In the genomic region with DNA sequence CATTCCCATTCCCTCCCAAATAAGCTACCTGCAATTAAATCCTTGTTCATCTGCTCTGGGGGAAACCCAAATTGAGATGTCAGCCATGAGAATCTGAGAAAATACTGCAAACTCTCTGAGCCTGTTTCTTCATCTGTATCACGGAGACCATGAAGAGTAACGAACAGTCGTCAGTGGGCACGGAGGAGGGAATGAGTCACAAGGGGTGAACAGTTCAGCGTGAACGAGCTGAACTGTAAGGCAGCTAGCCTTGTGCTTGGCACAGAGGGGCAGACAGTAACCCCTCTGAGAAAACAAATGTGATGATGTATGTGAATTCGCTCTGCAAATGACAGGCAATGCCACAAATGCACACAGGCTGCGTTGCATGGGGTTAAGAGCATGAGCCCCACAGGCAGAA, we compare ENCODE assay signal across 11 cellular contexts.
DNase-seq lines count a peak whose midpoint lies in the region; ATAC-seq and TF ChIP-seq lines count a peak whose summit lies in the region.
"Had no signal": no experiment of that assay in that cellular context is flagged by ENCODE, and none has a peak within 500 bp of the region (broad histone marks: within the 10 kb centered on the region; RNA-seq: fewer than 3 reads in every experiment).

No MANE protein-coding gene starts in this region.

- no peak overlapping the region for H2AFZ ChIP-seq in osteoblast (ENCODE audit: low read length)

- CTCF ChIA-PET in activated naive CD4-positive, alpha-beta T cell treated with anti-CD3 and anti-CD28 coated beads, Interleukin-2, amount 10 ng/mL, durations not matched to agents 7 days and 5 days (lab: Charles Lee): interaction anchor here (0.8 kb wide), 1 partner anchor 62 kb away, joined by 3 read pairs; no protein-coding TSS in a partner anchor

- no peaks in the 10 kb centered on the region for H3K36me3 ChIP-seq in osteoblast (ENCODE audit: insufficient read depth, low read length)

- no peak overlapping the region for H3K27ac ChIP-seq in osteoblast (ENCODE audit: low read depth, low read length)

- no peaks in the 10 kb centered on the region for H3K79me2 ChIP-seq in osteoblast (ENCODE audit: insufficient read depth, low read length)

- H4K20me1 ChIP-seq in osteoblast (ENCODE audit: insufficient read depth, low read length): no peaks in the 10 kb centered on the region

- peaks cover 11% of the 10 kb centered on the region for H3K4me1 ChIP-seq in osteoblast (ENCODE audit: insufficient read depth, low read length)

- peak; percentile 52 for DNase-seq in activated naive CD4-positive, alpha-beta T cell treated with Interleukin-2 at 50 U/mL for 16 hours
- DNase-seq in activated naive CD4-positive, alpha-beta T cell treated with anti-CD3 and anti-CD28 coated beads, Interleukin-2, amount 10 ng/mL, durations not matched to agents 7 days and 5 days: no peak
- peak; percentile 53 for DNase-seq in activated naive CD8-positive, alpha-beta T cell treated with anti-CD3 and anti-CD28 coated beads, Interleukin-2, amount 50 U/mL, for 24 hours
- DNase-seq in osteoblast (ENCODE audit: insufficient read length, low spot score, missing footprints) (peak; percentile 93), stromal cell of bone marrow (ENCODE audit: low read depth) (peak; percentile 40), COLO668 (lab: John Stamatoyannopoulos, UW; ENCODE audit: unreplicated experiment) (no peak), posterior vena cava (ENCODE audit: low spot score) (no peak), H4 (ENCODE audit: low spot score) (no peak)
- DNase-seq: C1 segment of cervical spinal cord, dermis blood vessel endothelial cell, NCI-H1417 had no signal

- H3K27me3 Mint-ChIP-seq in activated naive CD4-positive, alpha-beta T cell treated with anti-CD3 and anti-CD28 coated beads, Interleukin-2, amount 10 ng/mL, durations not matched to agents 7 days and 5 days: peaks cover 16% of the 10 kb centered on the region
- no peaks in the 10 kb centered on the region for H3K27me3 Mint-ChIP-seq in activated naive CD8-positive, alpha-beta T cell treated with anti-CD3 and anti-CD28 coated beads, Interleukin-2, amount 50 U/mL, for 24 hours

- H3K27me3 ChIP-seq in osteoblast (ENCODE audit: insufficient read depth, low read length): no peaks in the 10 kb centered on the region

- H3K4me2 ChIP-seq in osteoblast (ENCODE audit: insufficient read depth, low read length): peak overlapping the region; percentile 51

- H3K4me1 Mint-ChIP-seq in activated naive CD4-positive, alpha-beta T cell treated with anti-CD3 and anti-CD28 coated beads, Interleukin-2, amount 10 ng/mL, durations not matched to agents 7 days and 5 days: peaks cover 20% of the 10 kb centered on the region
- peaks cover 45% of the 10 kb centered on the region for H3K4me1 Mint-ChIP-seq in activated naive CD8-positive, alpha-beta T cell treated with anti-CD3 and anti-CD28 coated beads, Interleukin-2, amount 50 U/mL, for 24 hours

- H3K9me3 Mint-ChIP-seq in activated naive CD4-positive, alpha-beta T cell treated with anti-CD3 and anti-CD28 coated beads, Interleukin-2, amount 10 ng/mL, durations not matched to agents 7 days and 5 days: peaks cover 19% of the 10 kb centered on the region
- H3K9me3 Mint-ChIP-seq in activated naive CD8-positive, alpha-beta T cell treated with anti-CD3 and anti-CD28 coated beads, Interleukin-2, amount 50 U/mL, for 24 hours: peaks cover 6% of the 10 kb centered on the region

- no peak overlapping the region for H3K4me3 Mint-ChIP-seq in activated naive CD4-positive, alpha-beta T cell treated with anti-CD3 and anti-CD28 coated beads, Interleukin-2, amount 10 ng/mL, durations not matched to agents 7 days and 5 days
- H3K4me3 Mint-ChIP-seq in activated naive CD8-positive, alpha-beta T cell treated with anti-CD3 and anti-CD28 coated beads, Interleukin-2, amount 50 U/mL, for 24 hours: no peak overlapping the region

- intact Hi-C loops in posterior vena cava (cut with DNase I): no loop called here

- H3K9me3 ChIP-seq in osteoblast (ENCODE audit: low read depth, low read length): no peaks in the 10 kb centered on the region

- ATAC-seq in activated naive CD8-positive, alpha-beta T cell treated with anti-CD3 and anti-CD28 coated beads, Interleukin-2, amount 50 U/mL, for 24 hours: peak; percentile 94

- H3K36me3 Mint-ChIP-seq in activated naive CD4-positive, alpha-beta T cell treated with anti-CD3 and anti-CD28 coated beads, Interleukin-2, amount 10 ng/mL, durations not matched to agents 7 days and 5 days: peaks cover 17% of the 10 kb centered on the region
- H3K36me3 Mint-ChIP-seq in activated naive CD8-positive, alpha-beta T cell treated with anti-CD3 and anti-CD28 coated beads, Interleukin-2, amount 50 U/mL, for 24 hours (ENCODE audit: low read depth): peaks cover 6% of the 10 kb centered on the region

- no peak overlapping the region for H3K27ac Mint-ChIP-seq in activated naive CD4-positive, alpha-beta T cell treated with anti-CD3 and anti-CD28 coated beads, Interleukin-2, amount 10 ng/mL, durations not matched to agents 7 days and 5 days
- H3K27ac Mint-ChIP-seq in activated naive CD8-positive, alpha-beta T cell treated with anti-CD3 and anti-CD28 coated beads, Interleukin-2, amount 50 U/mL, for 24 hours: peak overlapping the region; percentile 55

- no peak overlapping the region for H3K4me3 ChIP-seq in osteoblast (ENCODE audit: insufficient read depth, low read length)

- TF ChIP-seq CTCF in osteoblast (IDR thresholded peaks at IDR 0.05; ENCODE audit: extremely low read depth, low read depth, low read length): no peak

Comparison
In these comparisons a context has a peak if more than half of its experiments do, and no peak if none do; other contexts are left out.
1. DNase-seq: peak in activated naive CD4-positive, alpha-beta T cell treated with Interleukin-2 at 50 U/mL for 16 hours (single experiment), activated naive CD8-positive, alpha-beta T cell treated with anti-CD3 and anti-CD28 coated beads, Interleukin-2, amount 50 U/mL, for 24 hours (single experiment), osteoblast (single experiment) and stromal cell of bone marrow (single experiment); none in activated naive CD4-positive, alpha-beta T cell treated with anti-CD3 and anti-CD28 coated beads, Interleukin-2, amount 10 ng/mL, durations not matched to agents 7 days and 5 days (single experiment), COLO668 (single experiment), posterior vena cava (single experiment) and H4 (single experiment).